8 cellular contexts compared by ENCODE assay signal in genomic region chr2:241609859-241610793, GRCh38. TPM values are rescaled to one million over a fixed set of nuclear protein-coding genes. Genes with fewer than 3 reads are reported as not detected.
DNase-seq lines count a peak whose midpoint lies in the region; ATAC-seq, FAIRE-seq and TF ChIP-seq lines count a peak whose summit lies in the region.

No MANE protein-coding gene starts in this region.

- BruUV-seq in GM12878 (replicated peaks; lab: Mats Ljungman, UMichigan): no TSS peak

- H3K27ac ChIP-seq in GM12878 (ENCODE audit: control insufficient read depth, insufficient read depth): peak overlapping the region; percentile 43; the same call in 1 of the 2 replicates

- peak; percentile 71 to 84 (median 75); a peak in 5 of 6 replicates for TF ChIP-seq CTCF in GM12878 (IDR thresholded peaks at IDR 0.05 in 2 of 3, conservative IDR thresholded peaks at IDR 0.05 in 1 of 3; ENCODE audit: control insufficient read depth in 2 of 3, extremely low read depth in 1 of 3, insufficient read depth in 1 of 3, low read depth in 3 of 3, low read length in 3 of 3)

- ATAC-seq in GM21717 (IDR thresholded peaks at IDR 0.05; ENCODE audit: unreplicated experiment) (peak; percentile 90), GM12878 (peak; percentile 100)

- POLR2A ChIA-PET in GM12878 (lab: Charles Lee): interaction anchor here (1.1 to 1.3 kb wide), 2 partner anchors 16 to 28 kb away, joined by 3 read pairs; no protein-coding TSS in a partner anchor

- H3K4me2 ChIP-seq in GM12878 (ENCODE audit: control insufficient read depth, insufficient read depth): peak overlapping the region; percentile 91

- CTCF ChIA-PET in GM12878 (lab: Yijun Ruan, JAX): interaction anchor here (0.6 to 2.0 kb wide), 8 partner anchors 8 to 819 kb away, joined by 3 to 9 read pairs (median 3); no protein-coding TSS in a partner anchor

- intact Hi-C loops in GM12878 (cut with micrococcal nuclease; ENCODE audit: unreplicated experiment): loop anchor here (5.0 to 10.0 kb wide), 2 partner anchors 103 to 255 kb away; partner anchors contain the start of genes FARP2 and STK25

- no peaks in the 10 kb centered on the region for H3K4me1 ChIP-seq in GM12878 (ENCODE audit: control insufficient read depth, insufficient read depth, low read length)

- peak overlapping the region; percentile 69 for H2AFZ ChIP-seq in GM12878 (ENCODE audit: control insufficient read depth, low read depth, low read length)

- H3K4me3 ChIP-seq in GM12878: peak overlapping the region; percentile 75
- peak overlapping the region; percentile 36 for H3K4me3 ChIP-seq in iPS-11a (ENCODE audit: low read depth, low read length)
- H3K4me3 ChIP-seq in skeletal muscle cell (ENCODE audit: low read depth, low read length): peak overlapping the region; percentile 56

- 11% methylated on average over 56 of the region's 76 CpGs for WGBS in GM12878 (ENCODE audit: insufficient coverage, insufficient replicate concordance, low lambda C conversion rate, missing lambda C conversion rate)

- no peaks in the 10 kb centered on the region for H3K27me3 ChIP-seq in GM12878 (replicated peaks in 1 of 2; ENCODE audit: control insufficient read depth in 2 of 2, insufficient read depth in 2 of 2, low read length in 1 of 2)

- in situ Hi-C loops in GM12878 (cut with MboI): no loop called here

- no peak for FAIRE-seq in GM12878 (lab: Jason Lieb, UNC)

- H3K36me3 ChIP-seq in GM12878 (ENCODE audit: control insufficient read depth in 2 of 2, insufficient read depth in 2 of 2, low read length in 1 of 2): peaks cover 11 to 16% of the 10 kb centered on the region in 2 experiments; a peak in 2 of 4 replicates

- peaks cover 7% of the 10 kb centered on the region for H3K79me2 ChIP-seq in GM12878 (ENCODE audit: control insufficient read depth, insufficient read depth, low read length)

- RAD21 ChIA-PET in GM12878 (lab: Charles Lee; ENCODE audit: unreplicated experiment): interaction anchor here (1.1 to 1.5 kb wide), 2 partner anchors 252 to 392 kb away, joined by 3 to 4 read pairs; no protein-coding TSS in a partner anchor

- TF ChIP-seq RAD21 in GM12878 (IDR thresholded peaks at IDR 0.05; ENCODE audit: insufficient read depth, low read depth, low read length): peak; percentile 76

- peak overlapping the region; percentile 56; the same call in 1 of the 2 replicates for H3K9ac ChIP-seq in GM12878 (ENCODE audit: control insufficient read depth, insufficient read depth, low read length)

- TF ChIP-seq EP300 in GM12878 (IDR thresholded peaks at IDR 0.05; ENCODE audit: borderline replicate concordance in 1 of 2, control insufficient read depth in 1 of 2, low read depth in 2 of 2, low read length in 2 of 2): no peak

- SMC1A ChIA-PET in GM12878 (lab: Charles Lee; ENCODE audit: uncharacterized antibody, unreplicated experiment): no interaction called here

- DNase-seq in DMS79 (lab: John Stamatoyannopoulos, UW): peak; percentile 74
- DNase-seq in KG1 (lab: John Stamatoyannopoulos, UW): peak; percentile 53
- peak; percentile 85 for DNase-seq in T1000 (lab: John Stamatoyannopoulos, UW)
- peak; percentile 40 for DNase-seq in GM12878 (ENCODE audit: low read depth, low spot score)
- peak; percentile 50 for DNase-seq in skeletal muscle cell (ENCODE audit: low read depth)
- no peak for DNase-seq in NCI-H1092 (lab: John Stamatoyannopoulos, UW)

- no peak; the same call in 1 of the 2 replicates for TF ChIP-seq POLR2A in GM12878 (IDR thresholded peaks at IDR 0.05; ENCODE audit: low read depth, low read length)

- no peaks in the 10 kb centered on the region for H4K20me1 ChIP-seq in GM12878 (ENCODE audit: control insufficient read depth, insufficient read depth)

- H3K9me3 ChIP-seq in GM12878 (replicated peaks; ENCODE audit: control insufficient read depth, insufficient read depth, low read length): no peaks in the 10 kb centered on the region

TF ChIP-seq in GM12878, 131 proteins besides CTCF, POLR2A, EP300 and RAD21 (continues in another document):
- no peak for TF ChIP-seq PBX3 (IDR thresholded peaks at IDR 0.05; ENCODE audit: insufficient replicate concordance, low read depth, low read length)
- 0 out of 2 replicates have a peak, but pooled peaks have one; percentile 27 for TF ChIP-seq HDGF (IDR thresholded peaks at IDR 0.05)
- TF ChIP-seq NFXL1 (IDR thresholded peaks at IDR 0.05; ENCODE audit: borderline replicate concordance): no peak
- 0 out of 2 replicates have a peak, but pooled peaks have one; percentile 19 for TF ChIP-seq ZNF24 (IDR thresholded peaks at IDR 0.05)
- peak; percentile 41; the same call in 1 of the 2 replicates for TF ChIP-seq SMC3 (IDR thresholded peaks at IDR 0.05; ENCODE audit: borderline replicate concordance, low read length)
- peak; percentile 68 for TF ChIP-seq PAX5 (IDR thresholded peaks at IDR 0.05; ENCODE audit: borderline replicate concordance, low read depth, low read length)
- peak; percentile 72; the same call in 1 of the 2 replicates for TF ChIP-seq GATAD2B (conservative IDR thresholded peaks at IDR 0.05; ENCODE audit: low read depth)
- TF ChIP-seq PML (IDR thresholded peaks at IDR 0.05; ENCODE audit: low read length): no peak
- TF ChIP-seq ESRRA (IDR thresholded peaks at IDR 0.05; ENCODE audit: low read length): no peak
- TF ChIP-seq TBL1XR1 (IDR thresholded peaks at IDR 0.05; ENCODE audit: low read depth, low read length): no peak
- no peak for TF ChIP-seq TCF3 (IDR thresholded peaks at IDR 0.05; ENCODE audit: borderline replicate concordance, insufficient read depth, low read depth, low read length)
- no peak for TF ChIP-seq ATF7 (IDR thresholded peaks at IDR 0.05; ENCODE audit: low read depth)

RNA-seq across cellular contexts. Expression of gene THAP4, which starts 26.8 kb away (rescaled TPM):
- total RNA-seq in GM12878 (2013; cell fraction: nucleolus; rRNA removed): 27.7 and 29.9 TPM in 2 replicates
- total RNA-seq in GM12878 (2014; rRNA removed): 54.1 and 67.7 TPM in 2 replicates
- total RNA-seq in GM12878 (2014; rRNA removed; fragmentation: Illumina TruSeq; extraction: Trizol): 33.4 and 40.5 TPM in 2 replicates
- 54.5 and 55.0 TPM in 2 replicates for total RNA-seq in GM12878 (2021)
- polyA plus RNA-seq in GM12878 (2011; ENCODE audit: low read depth): 24.1 TPM
- polyA plus RNA-seq in GM12878 (2011; rRNA removed): 12.2 and 31.2 TPM in 2 replicates
- 42.6 and 55.7 TPM in 2 replicates for polyA plus RNA-seq in GM12878 (2011; cell fraction: cytosol; rRNA removed)
- 29.3 and 37.3 TPM in 2 replicates for polyA plus RNA-seq in GM12878 (2011; cell fraction: nucleus; rRNA removed)
- polyA plus RNA-seq in GM12878 (2012): 33.3 and 37.8 TPM in 2 replicates
- polyA plus RNA-seq in GM12878 (2014; fragmentation: Illumina TruSeq; extraction: Trizol): 5.8 and 32.0 TPM in 2 replicates
- polyA plus RNA-seq in GM12878 (2014; fragmentation: Nextera tagmentation; extraction: Ambion mirVana): 10 to 100 TPM; 12.9 to 22.7 TPM
- polyA plus RNA-seq in GM12878 (2014; rRNA removed): 63.6 and 68.8 TPM in 2 replicates
- polyA plus RNA-seq in GM12878 (2016; fragmentation: Nextera tagmentation; extraction: Ambion mirVana): 10 to 100 TPM; 48.5 to 49.3 TPM
- 32.8 and 41.6 TPM in 2 replicates for polyA minus RNA-seq in GM12878 (2011; rRNA and poly(A)+ RNA removed)
- polyA minus RNA-seq in GM12878 (2011; cell fraction: cytosol; rRNA and poly(A)+ RNA removed): 20.6 and 22.6 TPM in 2 replicates
- polyA minus RNA-seq in GM12878 (2011; cell fraction: nucleus; rRNA and poly(A)+ RNA removed): 8.9 and 17.8 TPM in 2 replicates

RNA-seq across cellular contexts. Expression of gene ATG4B, which starts 27.4 kb away (rescaled TPM):
- total RNA-seq in GM12878 (2013; cell fraction: nucleolus; rRNA removed): 143 and 171 TPM in 2 replicates
- 59.6 and 76.2 TPM in 2 replicates for total RNA-seq in GM12878 (2014; rRNA removed)
- 29.2 and 36.7 TPM in 2 replicates for total RNA-seq in GM12878 (2014; rRNA removed; fragmentation: Illumina TruSeq; extraction: Trizol)
- total RNA-seq in GM12878 (2021): 61.0 and 69.2 TPM in 2 replicates
- 34.4 TPM for polyA plus RNA-seq in GM12878 (2011; ENCODE audit: low read depth)
- 45.8 and 84.1 TPM in 2 replicates for polyA plus RNA-seq in GM12878 (2011; rRNA removed)
- 77.3 and 96.6 TPM in 2 replicates for polyA plus RNA-seq in GM12878 (2011; cell fraction: cytosol; rRNA removed)
- polyA plus RNA-seq in GM12878 (2011; cell fraction: nucleus; rRNA removed): 512 and 516 TPM in 2 replicates
- polyA plus RNA-seq in GM12878 (2012): 52.9 and 59.3 TPM in 2 replicates
- polyA plus RNA-seq in GM12878 (2014; fragmentation: Illumina TruSeq; extraction: Trizol): 35.9 and 60.7 TPM in 2 replicates
- 1 to 10 TPM; 5.8 to 9.3 TPM for polyA plus RNA-seq in GM12878 (2014; fragmentation: Nextera tagmentation; extraction: Ambion mirVana)
- 70.7 and 75.3 TPM in 2 replicates for polyA plus RNA-seq in GM12878 (2014; rRNA removed)
- polyA plus RNA-seq in GM12878 (2016; fragmentation: Nextera tagmentation; extraction: Ambion mirVana): 10 to 100 TPM; 73.2 to 76.1 TPM
- 71.2 and 80.3 TPM in 2 replicates for polyA minus RNA-seq in GM12878 (2011; rRNA and poly(A)+ RNA removed)
- 28.2 and 28.9 TPM in 2 replicates for polyA minus RNA-seq in GM12878 (2011; cell fraction: cytosol; rRNA and poly(A)+ RNA removed)
- 68.9 and 96.3 TPM in 2 replicates for polyA minus RNA-seq in GM12878 (2011; cell fraction: nucleus; rRNA and poly(A)+ RNA removed)

RNA-seq across cellular contexts. Expression of gene BOK, which starts 51.6 kb away (rescaled TPM):
- total RNA-seq in GM12878 (2013; cell fraction: nucleolus; rRNA removed): not detected in 2 replicates
- not detected in 2 replicates for total RNA-seq in GM12878 (2014; rRNA removed)
- total RNA-seq in GM12878 (2014; rRNA removed; fragmentation: Illumina TruSeq; extraction: Trizol): 0.04 TPM in 1 of 2 replicates, not detected in the other
- total RNA-seq in GM12878 (2021): 0.08 and 0.15 TPM in 2 replicates
- 0.09 TPM for polyA plus RNA-seq in GM12878 (2011; ENCODE audit: low read depth)
- not detected in 2 replicates for polyA plus RNA-seq in GM12878 (2011; rRNA removed)
- polyA plus RNA-seq in GM12878 (2011; cell fraction: cytosol; rRNA removed): not detected in 2 replicates
- not detected in 2 replicates for polyA plus RNA-seq in GM12878 (2011; cell fraction: nucleus; rRNA removed)
- polyA plus RNA-seq in GM12878 (2012): 0.07 TPM in 2 replicates
- not detected in 2 replicates for polyA plus RNA-seq in GM12878 (2014; fragmentation: Illumina TruSeq; extraction: Trizol)
- not detected for polyA plus RNA-seq in GM12878 (2014; fragmentation: Nextera tagmentation; extraction: Ambion mirVana)
- 0.09 TPM in 1 of 2 replicates, not detected in the other for polyA plus RNA-seq in GM12878 (2014; rRNA removed)
- under 1 TPM in 1 of 2 experiments, not detected in 1; 0.12 TPM for polyA plus RNA-seq in GM12878 (2016; fragmentation: Nextera tagmentation; extraction: Ambion mirVana)
- not detected in 2 replicates for polyA minus RNA-seq in GM12878 (2011; rRNA and poly(A)+ RNA removed)
- polyA minus RNA-seq in GM12878 (2011; cell fraction: cytosol; rRNA and poly(A)+ RNA removed): 0.52 and 0.53 TPM in 2 replicates
- 0.19 TPM in 1 of 2 replicates, not detected in the other for polyA minus RNA-seq in GM12878 (2011; cell fraction: nucleus; rRNA and poly(A)+ RNA removed)
